1 cellular context compared by ENCODE assay signal in the genomic region with DNA sequence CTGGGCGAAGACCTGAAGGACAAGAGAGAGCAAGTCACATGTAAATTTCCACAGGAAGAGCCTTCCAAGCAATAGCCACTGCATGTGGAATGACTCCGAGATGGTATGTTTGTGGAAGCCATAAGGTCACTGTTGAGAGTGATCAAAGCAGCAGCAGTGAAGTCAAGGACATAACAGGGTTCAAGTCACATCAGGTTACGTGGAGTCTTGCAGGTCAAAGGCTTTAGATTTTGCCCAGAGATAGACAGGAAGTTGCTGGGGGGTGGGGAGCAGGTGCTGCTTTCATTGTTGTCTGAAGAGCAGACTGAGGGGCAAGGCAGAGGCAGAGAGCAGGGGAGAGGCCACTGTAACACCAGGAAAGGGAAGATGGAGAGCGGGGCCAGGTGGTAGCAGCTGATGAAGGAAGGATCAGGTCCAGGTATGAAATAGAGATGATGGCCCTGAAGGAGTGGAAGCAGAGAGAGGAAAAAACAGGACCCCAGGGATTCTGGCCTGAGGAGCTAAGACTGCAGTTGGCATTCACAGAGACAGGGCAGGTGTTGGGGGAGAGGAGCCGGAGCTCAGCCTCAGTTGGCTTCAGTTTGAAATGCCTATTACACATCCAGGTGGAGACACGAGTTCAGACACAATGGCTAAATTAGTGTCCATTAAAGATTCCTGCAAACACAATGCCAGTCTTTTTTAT.
A peak's percentile ranks its signal among the peaks of the same experiment; 100 is the strongest.
TF ChIP-seq lines count a peak whose summit lies in the region.

No MANE protein-coding gene starts in this region.

TF ChIP-seq in HepG2, 621 proteins besides CTCF, POLR2A, EP300 and RAD21 (continued from another document and continues in another):
- TF ChIP-seq, protein P1, sequence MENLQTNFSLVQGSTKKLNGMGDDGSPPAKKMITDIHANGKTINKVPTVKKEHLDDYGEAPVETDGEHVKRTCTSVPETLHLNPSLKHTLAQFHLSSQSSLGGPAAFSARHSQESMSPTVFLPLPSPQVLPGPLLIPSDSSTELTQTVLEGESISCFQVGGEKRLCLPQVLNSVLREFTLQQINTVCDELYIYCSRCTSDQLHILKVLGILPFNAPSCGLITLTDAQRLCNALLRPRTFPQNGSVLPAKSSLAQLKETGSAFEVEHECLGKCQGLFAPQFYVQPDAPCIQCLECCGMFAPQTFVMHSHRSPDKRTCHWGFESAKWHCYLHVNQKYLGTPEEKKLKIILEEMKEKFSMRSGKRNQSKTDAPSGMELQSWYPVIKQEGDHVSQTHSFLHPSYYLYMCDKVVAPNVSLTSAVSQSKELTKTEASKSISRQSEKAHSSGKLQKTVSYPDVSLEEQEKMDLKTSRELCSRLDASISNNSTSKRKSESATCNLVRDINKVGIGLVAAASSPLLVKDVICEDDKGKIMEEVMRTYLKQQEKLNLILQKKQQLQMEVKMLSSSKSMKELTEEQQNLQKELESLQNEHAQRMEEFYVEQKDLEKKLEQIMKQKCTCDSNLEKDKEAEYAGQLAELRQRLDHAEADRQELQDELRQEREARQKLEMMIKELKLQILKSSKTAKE (CRISPR knock-in tag; IDR thresholded peaks at IDR 0.05; ENCODE audit: borderline replicate concordance), result peak; percentile 93
- TF ChIP-seq RBM22 (optimal IDR thresholded peaks at IDR 0.05; ENCODE audit: low read length) (no peak), SRSF4 (IDR thresholded peaks at IDR 0.05; ENCODE audit: low read depth, low read length, poor library complexity, severe bottlenecking) (no peak), IRF2 (CRISPR knock-in tag; IDR thresholded peaks at IDR 0.05) (peak; percentile 98), KDM5A (IDR thresholded peaks at IDR 0.05; ENCODE audit: borderline replicate concordance, low read length) (no peak), SOX13 (IDR thresholded peaks at IDR 0.05) (peak; percentile 67; the same call in 1 of the 2 replicates), SOX13 (CRISPR knock-in tag; conservative IDR thresholded peaks at IDR 0.05 in 1 of 2, IDR thresholded peaks at IDR 0.05 in 1 of 2) (peak in 1 of 2 experiments; percentile 97; a peak in 2 of 4 replicates), KDM3A (CRISPR knock-in tag; IDR thresholded peaks at IDR 0.05; ENCODE audit: low read depth) (peak; percentile 41; the same call in 1 of the 2 replicates), MLLT10 (CRISPR knock-in tag; IDR thresholded peaks at IDR 0.05) (no peak), IKZF1 (IDR thresholded peaks at IDR 0.05) (no peak), REST (IDR thresholded peaks at IDR 0.05; ENCODE audit: borderline replicate concordance in 1 of 2, low read depth in 1 of 2, low read length in 2 of 2) (0 out of 4 replicates have a peak, but pooled peaks of 1 of the 2 experiments have one; percentile 32), FOXK1 (CRISPR knock-in tag; IDR thresholded peaks at IDR 0.05; ENCODE audit: borderline replicate concordance, low read depth) (peak; percentile 83; the same call in 1 of the 2 replicates), ZFP41 (CRISPR knock-in tag; IDR thresholded peaks at IDR 0.05; ENCODE audit: borderline replicate concordance) (no peak), MED8 (CRISPR knock-in tag; IDR thresholded peaks at IDR 0.05; ENCODE audit: insufficient replicate concordance) (peak; percentile 91), SMAD3 (CRISPR knock-in tag; IDR thresholded peaks at IDR 0.05) (no peak; the same call in 1 of the 2 replicates), ISL2 (CRISPR knock-in tag; IDR thresholded peaks at IDR 0.05) (peak; percentile 94), ZNF572 (CRISPR knock-in tag; IDR thresholded peaks at IDR 0.05) (no peak), ZNF33B (CRISPR knock-in tag; IDR thresholded peaks at IDR 0.05) (no peak), ZNF282 (IDR thresholded peaks at IDR 0.05; ENCODE audit: partially characterized antibody) (no peak), DDIT3 (CRISPR knock-in tag; IDR thresholded peaks at IDR 0.05) (no peak), FOXJ3 (CRISPR knock-in tag; IDR thresholded peaks at IDR 0.05; ENCODE audit: borderline replicate concordance) (peak; percentile 71; the same call in 1 of the 2 replicates), ELF1 (CRISPR knock-in tag; IDR thresholded peaks at IDR 0.05) (peak; percentile 73), NCOA1 (CRISPR knock-in tag; IDR thresholded peaks at IDR 0.05) (peak; percentile 41; the same call in 1 of the 2 replicates), ESRRA (CRISPR knock-in tag; IDR thresholded peaks at IDR 0.05; ENCODE audit: low read depth) (peak; percentile 94), MIXL1 (CRISPR knock-in tag; IDR thresholded peaks at IDR 0.05) (peak; percentile 92), RARA (CRISPR knock-in tag; IDR thresholded peaks at IDR 0.05) (peak; percentile 100)
- TF ChIP-seq, protein P2, sequence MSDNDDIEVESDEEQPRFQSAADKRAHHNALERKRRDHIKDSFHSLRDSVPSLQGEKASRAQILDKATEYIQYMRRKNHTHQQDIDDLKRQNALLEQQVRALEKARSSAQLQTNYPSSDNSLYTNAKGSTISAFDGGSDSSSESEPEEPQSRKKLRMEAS (IDR thresholded peaks at IDR 0.05), result no peak; the same call in 1 of the 2 replicates
- TF ChIP-seq, protein P3, sequence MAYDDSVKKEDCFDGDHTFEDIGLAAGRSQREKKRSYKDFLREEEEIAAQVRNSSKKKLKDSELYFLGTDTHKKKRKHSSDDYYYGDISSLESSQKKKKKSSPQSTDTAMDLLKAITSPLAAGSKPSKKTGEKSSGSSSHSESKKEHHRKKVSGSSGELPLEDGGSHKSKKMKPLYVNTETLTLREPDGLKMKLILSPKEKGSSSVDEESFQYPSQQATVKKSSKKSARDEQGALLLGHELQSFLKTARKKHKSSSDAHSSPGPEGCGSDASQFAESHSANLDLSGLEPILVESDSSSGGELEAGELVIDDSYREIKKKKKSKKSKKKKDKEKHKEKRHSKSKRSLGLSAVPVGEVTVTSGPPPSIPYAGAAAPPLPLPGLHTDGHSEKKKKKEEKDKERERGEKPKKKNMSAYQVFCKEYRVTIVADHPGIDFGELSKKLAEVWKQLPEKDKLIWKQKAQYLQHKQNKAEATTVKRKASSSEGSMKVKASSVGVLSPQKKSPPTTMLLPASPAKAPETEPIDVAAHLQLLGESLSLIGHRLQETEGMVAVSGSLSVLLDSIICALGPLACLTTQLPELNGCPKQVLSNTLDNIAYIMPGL (CRISPR knock-in tag; IDR thresholded peaks at IDR 0.05; ENCODE audit: borderline replicate concordance in 1 of 2, low read depth in 1 of 2), result peak in 1 of 2 experiments; percentile 26; a peak in 1 of 4 replicates
- TF ChIP-seq, protein P4, sequence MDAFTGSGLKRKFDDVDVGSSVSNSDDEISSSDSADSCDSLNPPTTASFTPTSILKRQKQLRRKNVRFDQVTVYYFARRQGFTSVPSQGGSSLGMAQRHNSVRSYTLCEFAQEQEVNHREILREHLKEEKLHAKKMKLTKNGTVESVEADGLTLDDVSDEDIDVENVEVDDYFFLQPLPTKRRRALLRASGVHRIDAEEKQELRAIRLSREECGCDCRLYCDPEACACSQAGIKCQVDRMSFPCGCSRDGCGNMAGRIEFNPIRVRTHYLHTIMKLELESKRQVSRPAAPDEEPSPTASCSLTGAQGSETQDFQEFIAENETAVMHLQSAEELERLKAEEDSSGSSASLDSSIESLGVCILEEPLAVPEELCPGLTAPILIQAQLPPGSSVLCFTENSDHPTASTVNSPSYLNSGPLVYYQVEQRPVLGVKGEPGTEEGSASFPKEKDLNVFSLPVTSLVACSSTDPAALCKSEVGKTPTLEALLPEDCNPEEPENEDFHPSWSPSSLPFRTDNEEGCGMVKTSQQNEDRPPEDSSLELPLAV (CRISPR knock-in tag; conservative IDR thresholded peaks at IDR 0.05; ENCODE audit: low read depth), result no peak
- TF ChIP-seq, protein P5, sequence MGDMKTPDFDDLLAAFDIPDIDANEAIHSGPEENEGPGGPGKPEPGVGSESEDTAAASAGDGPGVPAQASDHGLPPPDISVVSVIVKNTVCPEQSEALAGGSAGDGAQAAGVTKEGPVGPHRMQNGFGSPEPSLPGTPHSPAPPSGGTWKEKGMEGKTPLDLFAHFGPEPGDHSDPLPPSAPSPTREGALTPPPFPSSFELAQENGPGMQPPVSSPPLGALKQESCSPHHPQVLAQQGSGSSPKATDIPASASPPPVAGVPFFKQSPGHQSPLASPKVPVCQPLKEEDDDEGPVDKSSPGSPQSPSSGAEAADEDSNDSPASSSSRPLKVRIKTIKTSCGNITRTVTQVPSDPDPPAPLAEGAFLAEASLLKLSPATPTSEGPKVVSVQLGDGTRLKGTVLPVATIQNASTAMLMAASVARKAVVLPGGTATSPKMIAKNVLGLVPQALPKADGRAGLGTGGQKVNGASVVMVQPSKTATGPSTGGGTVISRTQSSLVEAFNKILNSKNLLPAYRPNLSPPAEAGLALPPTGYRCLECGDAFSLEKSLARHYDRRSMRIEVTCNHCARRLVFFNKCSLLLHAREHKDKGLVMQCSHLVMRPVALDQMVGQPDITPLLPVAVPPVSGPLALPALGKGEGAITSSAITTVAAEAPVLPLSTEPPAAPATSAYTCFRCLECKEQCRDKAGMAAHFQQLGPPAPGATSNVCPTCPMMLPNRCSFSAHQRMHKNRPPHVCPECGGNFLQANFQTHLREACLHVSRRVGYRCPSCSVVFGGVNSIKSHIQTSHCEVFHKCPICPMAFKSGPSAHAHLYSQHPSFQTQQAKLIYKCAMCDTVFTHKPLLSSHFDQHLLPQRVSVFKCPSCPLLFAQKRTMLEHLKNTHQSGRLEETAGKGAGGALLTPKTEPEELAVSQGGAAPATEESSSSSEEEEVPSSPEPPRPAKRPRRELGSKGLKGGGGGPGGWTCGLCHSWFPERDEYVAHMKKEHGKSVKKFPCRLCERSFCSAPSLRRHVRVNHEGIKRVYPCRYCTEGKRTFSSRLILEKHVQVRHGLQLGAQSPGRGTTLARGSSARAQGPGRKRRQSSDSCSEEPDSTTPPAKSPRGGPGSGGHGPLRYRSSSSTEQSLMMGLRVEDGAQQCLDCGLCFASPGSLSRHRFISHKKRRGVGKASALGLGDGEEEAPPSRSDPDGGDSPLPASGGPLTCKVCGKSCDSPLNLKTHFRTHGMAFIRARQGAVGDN (CRISPR knock-in tag; IDR thresholded peaks at IDR 0.05), result peak; percentile 57
- TF ChIP-seq, protein P6, sequence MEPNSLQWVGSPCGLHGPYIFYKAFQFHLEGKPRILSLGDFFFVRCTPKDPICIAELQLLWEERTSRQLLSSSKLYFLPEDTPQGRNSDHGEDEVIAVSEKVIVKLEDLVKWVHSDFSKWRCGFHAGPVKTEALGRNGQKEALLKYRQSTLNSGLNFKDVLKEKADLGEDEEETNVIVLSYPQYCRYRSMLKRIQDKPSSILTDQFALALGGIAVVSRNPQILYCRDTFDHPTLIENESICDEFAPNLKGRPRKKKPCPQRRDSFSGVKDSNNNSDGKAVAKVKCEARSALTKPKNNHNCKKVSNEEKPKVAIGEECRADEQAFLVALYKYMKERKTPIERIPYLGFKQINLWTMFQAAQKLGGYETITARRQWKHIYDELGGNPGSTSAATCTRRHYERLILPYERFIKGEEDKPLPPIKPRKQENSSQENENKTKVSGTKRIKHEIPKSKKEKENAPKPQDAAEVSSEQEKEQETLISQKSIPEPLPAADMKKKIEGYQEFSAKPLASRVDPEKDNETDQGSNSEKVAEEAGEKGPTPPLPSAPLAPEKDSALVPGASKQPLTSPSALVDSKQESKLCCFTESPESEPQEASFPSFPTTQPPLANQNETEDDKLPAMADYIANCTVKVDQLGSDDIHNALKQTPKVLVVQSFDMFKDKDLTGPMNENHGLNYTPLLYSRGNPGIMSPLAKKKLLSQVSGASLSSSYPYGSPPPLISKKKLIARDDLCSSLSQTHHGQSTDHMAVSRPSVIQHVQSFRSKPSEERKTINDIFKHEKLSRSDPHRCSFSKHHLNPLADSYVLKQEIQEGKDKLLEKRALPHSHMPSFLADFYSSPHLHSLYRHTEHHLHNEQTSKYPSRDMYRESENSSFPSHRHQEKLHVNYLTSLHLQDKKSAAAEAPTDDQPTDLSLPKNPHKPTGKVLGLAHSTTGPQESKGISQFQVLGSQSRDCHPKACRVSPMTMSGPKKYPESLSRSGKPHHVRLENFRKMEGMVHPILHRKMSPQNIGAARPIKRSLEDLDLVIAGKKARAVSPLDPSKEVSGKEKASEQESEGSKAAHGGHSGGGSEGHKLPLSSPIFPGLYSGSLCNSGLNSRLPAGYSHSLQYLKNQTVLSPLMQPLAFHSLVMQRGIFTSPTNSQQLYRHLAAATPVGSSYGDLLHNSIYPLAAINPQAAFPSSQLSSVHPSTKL (CRISPR knock-in tag; IDR thresholded peaks at IDR 0.05), result peak; percentile 100
